ENCODE assay signal across 18 cellular contexts in genomic region chr14:34710006-34710405, GRCh38. TPM values are rescaled to one million over a fixed set of nuclear protein-coding genes. Genes with fewer than 3 reads are reported as not detected.
A peak's percentile ranks its signal among the peaks of the same experiment; 100 is the strongest.
DNase-seq lines count a peak whose midpoint lies in the region; ATAC-seq and TF ChIP-seq lines count a peak whose summit lies in the region.
"Had no signal": no experiment of that assay in that cellular context is flagged by ENCODE, and none has a peak within 500 bp of the region (broad histone marks: within the 10 kb centered on the region; RNA-seq: fewer than 3 reads in every experiment).

No MANE protein-coding gene starts in this region.

- H3K27me3 ChIP-seq in ACC112 (ENCODE audit: insufficient read depth, low read length) (no peaks in the 10 kb centered on the region), IMR-90 (ENCODE audit: control insufficient read depth, insufficient read depth, low read length) (no peaks in the 10 kb centered on the region), HAP-1 (ENCODE audit: low read depth) (no peaks in the 10 kb centered on the region)
- H3K27me3 ChIP-seq: BE2C had no signal

- H2AK5ac ChIP-seq in IMR-90 (ENCODE audit: low read depth, low read length) = peak overlapping the region; percentile 52; the same call in 1 of the 2 replicates

- no peak for ATAC-seq in IMR-90 (ENCODE audit: low read depth)
- ATAC-seq in activated CD8-positive, alpha-beta memory T cell treated with anti-CD3 and anti-CD28 coated beads, Interleukin-2, amount 10 ng/mL, durations not matched to agents 7 days and 5 days = no peak
- ATAC-seq: activated naive CD4-positive, alpha-beta T cell treated with anti-CD3 and anti-CD28 coated beads, Interleukin-2, amount 50 U/mL, for 72 hours; T-cell had no signal

- no peak overlapping the region for H3K4me3 ChIP-seq in ACC112 (ENCODE audit: low read depth, low read length)
- no peak overlapping the region for H3K4me3 ChIP-seq in IMR-90 (ENCODE audit: insufficient read depth, low read depth, low read length)
- no peak overlapping the region for H3K4me3 ChIP-seq in HAP-1

- H3K4me3 Mint-ChIP-seq in activated CD8-positive, alpha-beta memory T cell treated with anti-CD3 and anti-CD28 coated beads, Interleukin-2, amount 10 ng/mL, durations not matched to agents 7 days and 5 days = no peak overlapping the region
- H3K4me3 Mint-ChIP-seq: activated B cell treated with CpG ODN at 0.5 μM for 24 hours, T-cell had no signal

- CTCF ChIA-PET in IMR-90 (lab: Yijun Ruan, JAX) = interaction anchor here (1.5 to 3.5 kb wide), 3 partner anchors 10 to 37 kb away, joined by 4 to 11 read pairs (median 6); no protein-coding TSS in a partner anchor
- CTCF ChIA-PET in activated CD8-positive, alpha-beta memory T cell treated with anti-CD3 and anti-CD28 coated beads, Interleukin-2, amount 10 ng/mL, durations not matched to agents 7 days and 5 days (lab: Charles Lee) = interaction anchor here (0.7 to 1.8 kb wide), 2 partner anchors 13 to 1241 kb away, joined by 3 to 9 read pairs; no protein-coding TSS in a partner anchor

- H3K18ac ChIP-seq in IMR-90 (ENCODE audit: low read depth, low read length) = peak overlapping the region; percentile 61; the same call in 1 of the 2 replicates

- H3K27me3 Mint-ChIP-seq in activated CD8-positive, alpha-beta memory T cell treated with anti-CD3 and anti-CD28 coated beads, Interleukin-2, amount 10 ng/mL, durations not matched to agents 7 days and 5 days = no peaks in the 10 kb centered on the region
- H3K27me3 Mint-ChIP-seq: activated B cell treated with CpG ODN at 0.5 μM for 24 hours, T-cell had no signal

- no peaks in the 10 kb centered on the region for H3K9me3 Mint-ChIP-seq in activated CD8-positive, alpha-beta memory T cell treated with anti-CD3 and anti-CD28 coated beads, Interleukin-2, amount 10 ng/mL, durations not matched to agents 7 days and 5 days (ENCODE audit: low read depth)
- H3K9me3 Mint-ChIP-seq: activated B cell treated with CpG ODN at 0.5 μM for 24 hours; activated naive CD4-positive, alpha-beta T cell treated with anti-CD3 and anti-CD28 coated beads, Interleukin-2, amount 50 U/mL, for 72 hours; T-cell had no signal

- H2BK20ac ChIP-seq in IMR-90 (ENCODE audit: low read depth, low read length) = peak overlapping the region; percentile 50; the same call in 1 of the 2 replicates

- no CpG with 5 or more reads among the region's 1 CpG for WGBS in IMR-90 (ENCODE audit: extremely low coverage in 2 of 2, insufficient read length in 1 of 2), 2 experiments

- H2BK120ac ChIP-seq in IMR-90 (ENCODE audit: low read depth, low read length) = peak overlapping the region; percentile 7; the same call in 1 of the 2 replicates

- dilution Hi-C loops in IMR-90 (cut with HindIII; ENCODE audit: low sequenced_read_pairs, unreplicated experiment) = no loop called here

- no TSS peak for BruUV-seq in IMR-90 (replicated peaks; lab: Mats Ljungman, UMichigan)

- peak overlapping the region; percentile 55; the same call in 1 of the 2 replicates for H3K4ac ChIP-seq in IMR-90 (ENCODE audit: low read depth, low read length)

- H3K56ac ChIP-seq in IMR-90 (ENCODE audit: extremely low read depth, insufficient read depth, low read length) = 0 out of 2 replicates have a peak overlapping the region, but pooled peaks have one; percentile 8

- no peak for TF ChIP-seq RAD21 in IMR-90 (IDR thresholded peaks at IDR 0.05; ENCODE audit: low read length)

- H3K4me1 ChIP-seq in ACC112 (ENCODE audit: control insufficient read depth, insufficient read depth, low read length, unreplicated experiment) (peaks cover 40% of the 10 kb centered on the region), IMR-90 (ENCODE audit: control insufficient read depth, insufficient read depth, low read length) (peaks cover 5% of the 10 kb centered on the region), HAP-1 (peaks cover 24% of the 10 kb centered on the region)

- no peak for TF ChIP-seq CTCF in IMR-90 (conservative IDR thresholded peaks at IDR 0.05; ENCODE audit: low read depth, low read length)

- H2BK15ac ChIP-seq in IMR-90 (ENCODE audit: low read depth, low read length) = 0 out of 3 replicates have a peak overlapping the region, but pooled peaks have one; percentile 10

- H3K36me3 Mint-ChIP-seq in activated CD8-positive, alpha-beta memory T cell treated with anti-CD3 and anti-CD28 coated beads, Interleukin-2, amount 10 ng/mL, durations not matched to agents 7 days and 5 days = peaks cover 9% of the 10 kb centered on the region
- H3K36me3 Mint-ChIP-seq: T-cell had no signal

- H3K27ac Mint-ChIP-seq in activated CD8-positive, alpha-beta memory T cell treated with anti-CD3 and anti-CD28 coated beads, Interleukin-2, amount 10 ng/mL, durations not matched to agents 7 days and 5 days = no peak overlapping the region
- H3K27ac Mint-ChIP-seq: activated B cell treated with CpG ODN at 0.5 μM for 24 hours had no signal

- peak overlapping the region; percentile 47; the same call in 1 of the 2 replicates for H3K23ac ChIP-seq in IMR-90 (ENCODE audit: low read depth, low read length)

- POLR2A ChIA-PET in IMR-90 (lab: Charles Lee; ENCODE audit: unreplicated experiment) = interaction anchor here (1.4 kb wide), 1 partner anchor 10 kb away, joined by 7 read pairs; no protein-coding TSS in a partner anchor

- in situ Hi-C loops in IMR-90 (cut with MboI; ENCODE audit: low sequenced_read_pairs) = no loop called here
- in situ Hi-C loops in HAP-1 (cut with MboI; ENCODE audit: low sequenced_read_pairs) = loop anchor here (5.0 kb wide), 1 partner anchor 33 kb away; no protein-coding TSS in a partner anchor

- intact Hi-C loops in IMR-90 (cut with micrococcal nuclease) = no loop called here

- H4K5ac ChIP-seq in IMR-90 (ENCODE audit: low read depth, low read length) = peak overlapping the region; percentile 5; the same call in 1 of the 2 replicates

- H3K4me2 ChIP-seq in IMR-90 (ENCODE audit: low read depth, low read length) = peak overlapping the region; percentile 62; the same call in 1 of the 2 replicates

- peak overlapping the region; percentile 20; the same call in 1 of the 2 replicates for H3K9ac ChIP-seq in IMR-90 (ENCODE audit: low read depth, low read length)

- H2BK5ac ChIP-seq in IMR-90 (ENCODE audit: low read depth, low read length, poor library complexity, severe bottlenecking) = peak overlapping the region; percentile 95

- DNase-seq in IMR-90 = no peak
- DNase-seq in dermis blood vessel endothelial cell = peak; percentile 45
- peak; percentile 63 for DNase-seq in pons (ENCODE audit: low spot score)
- DNase-seq in HuH-7.5 (ENCODE audit: low spot score) = no peak
- no peak for DNase-seq in A172 (ENCODE audit: low spot score)
- no peak for DNase-seq in HAP-1 (ENCODE audit: low spot score in 2 of 2)
- no peak for DNase-seq in activated CD8-positive, alpha-beta memory T cell treated with anti-CD3 and anti-CD28 coated beads, Interleukin-2, amount 10 ng/mL, durations not matched to agents 7 days and 5 days
- DNase-seq: activated B cell treated with CpG ODN at 0.5 μM for 24 hours, BE2C, DMS53, erythroblast, MM.1S, occipital lobe, OCI-M1, T-cell, trophoblast cell had no signal

- H4K20me1 ChIP-seq in IMR-90 (ENCODE audit: insufficient read depth, low read length) = 0 out of 2 replicates have a peak, but pooled peaks cover 7% of the 10 kb centered on the region

- H2AK9ac ChIP-seq in IMR-90 (replicated peaks; ENCODE audit: low read depth, low read length, poor library complexity) = no peak overlapping the region

- H3K79me2 ChIP-seq in ACC112 (ENCODE audit: control insufficient read depth, insufficient read depth, low read length, unreplicated experiment) = peaks cover 25% of the 10 kb centered on the region

- H3K79me1 ChIP-seq in IMR-90 (ENCODE audit: low read depth in 1 of 2, low read length in 2 of 2) = peaks cover 9 to 39% of the 10 kb centered on the region in 2 experiments; a peak in 3 of 4 replicates

- H2AFZ ChIP-seq in ACC112 (ENCODE audit: low read length, unreplicated experiment) = no peak overlapping the region
- no peak overlapping the region for H2AFZ ChIP-seq in IMR-90 (replicated peaks; ENCODE audit: low read length, poor library complexity)

- peaks cover 18% of the 10 kb centered on the region for H3K36me3 ChIP-seq in ACC112 (ENCODE audit: insufficient read depth, low read length)
- H3K36me3 ChIP-seq in IMR-90 (ENCODE audit: control insufficient read depth, insufficient read depth, low read length) = peaks cover 7% of the 10 kb centered on the region
- H3K36me3 ChIP-seq in HAP-1 (replicated peaks) = peaks cover 20% of the 10 kb centered on the region

- H3K14ac ChIP-seq in IMR-90 (replicated peaks; ENCODE audit: low read depth, low read length) = no peak overlapping the region; the same call in 1 of the 2 replicates

- H3K27ac ChIP-seq in ACC112 (ENCODE audit: low read depth, low read length) (peak overlapping the region; percentile 74), IMR-90 (ENCODE audit: insufficient read depth, low read length) (peak overlapping the region; percentile 63; the same call in 1 of the 2 replicates)

- peak overlapping the region; percentile 31 to 47 for H4K8ac ChIP-seq in IMR-90 (ENCODE audit: low read depth in 2 of 2, low read length in 2 of 2)

- no peak for TF ChIP-seq POLR2A in IMR-90 (IDR thresholded peaks at IDR 0.05; ENCODE audit: low read depth, low read length)

- H3K9me3 ChIP-seq in IMR-90 (ENCODE audit: control insufficient read depth, insufficient read depth, low read length) (no peaks in the 10 kb centered on the region), HAP-1 (no peaks in the 10 kb centered on the region)
- H3K9me3 ChIP-seq: BE2C had no signal

- H4K91ac ChIP-seq in IMR-90 (ENCODE audit: insufficient read depth, low read depth, low read length) = peak overlapping the region; percentile 62; the same call in 1 of the 2 replicates

- peaks cover 11% of the 10 kb centered on the region for H3K4me1 Mint-ChIP-seq in activated CD8-positive, alpha-beta memory T cell treated with anti-CD3 and anti-CD28 coated beads, Interleukin-2, amount 10 ng/mL, durations not matched to agents 7 days and 5 days

- 0 out of 2 replicates have a peak, but pooled peaks cover 3% of the 10 kb centered on the region for H3K9me1 ChIP-seq in IMR-90 (ENCODE audit: insufficient read depth, low read length)

TF ChIP-seq in IMR-90, 13 proteins besides CTCF, POLR2A, EP300 and RAD21 (continues in another document):
- TF ChIP-seq CHD1 (IDR thresholded peaks at IDR 0.05; ENCODE audit: low read depth, low read length) = no peak
- no peak for TF ChIP-seq MXI1 (IDR thresholded peaks at IDR 0.05; ENCODE audit: borderline replicate concordance, low read depth, low read length)
- no peak for TF ChIP-seq SMC3 (IDR thresholded peaks at IDR 0.05; ENCODE audit: low read depth, low read length)
- TF ChIP-seq CEBPB (IDR thresholded peaks at IDR 0.05; ENCODE audit: low read depth, low read length) = no peak

RNA-seq across cellular contexts. Expression of gene CFL2, which starts 4.4 kb away (rescaled TPM):
- total RNA-seq in IMR-90 (2012; rRNA removed) = 151 and 187 TPM in 2 replicates
- 75.1 and 106 TPM in 2 replicates for polyA plus RNA-seq in IMR-90 (2012; rRNA removed)
- polyA plus RNA-seq in IMR-90 (2012; cell fraction: cytosol; rRNA removed) = 12.7 and 19.1 TPM in 2 replicates
- 2.4 and 28.7 TPM in 2 replicates for polyA plus RNA-seq in IMR-90 (2012; cell fraction: nucleus; rRNA removed; ENCODE audit: low replicate concordance)
- total RNA-seq in dermis blood vessel endothelial cell = 44.9 and 135 TPM in 2 replicates
- 110 and 143 TPM in 2 replicates for total RNA-seq in A172 (2014; rRNA removed; shearing (Covaris generic))
- 1 to 10 TPM; 6.9 to 7.4 TPM for total RNA-seq in activated CD8-positive, alpha-beta memory T cell treated with anti-CD3 and anti-CD28 coated beads, Interleukin-2, amount 10 ng/mL, durations not matched to agents 7 days and 5 days

Comparison
In these comparisons a context has a peak if more than half of its experiments do, and no peak if none do; other contexts are left out.
1. DNase-seq: peak in dermis blood vessel endothelial cell (single experiment) and pons (single experiment); none in IMR-90 (single experiment), HuH-7.5 (single experiment), A172 (single experiment), HAP-1 (0 of 2) and activated CD8-positive, alpha-beta memory T cell treated with anti-CD3 and anti-CD28 coated beads, Interleukin-2, amount 10 ng/mL, durations not matched to agents 7 days and 5 days (single experiment).